Comparison of ENCODE assay signal across 8 cellular contexts in the genomic region with DNA sequence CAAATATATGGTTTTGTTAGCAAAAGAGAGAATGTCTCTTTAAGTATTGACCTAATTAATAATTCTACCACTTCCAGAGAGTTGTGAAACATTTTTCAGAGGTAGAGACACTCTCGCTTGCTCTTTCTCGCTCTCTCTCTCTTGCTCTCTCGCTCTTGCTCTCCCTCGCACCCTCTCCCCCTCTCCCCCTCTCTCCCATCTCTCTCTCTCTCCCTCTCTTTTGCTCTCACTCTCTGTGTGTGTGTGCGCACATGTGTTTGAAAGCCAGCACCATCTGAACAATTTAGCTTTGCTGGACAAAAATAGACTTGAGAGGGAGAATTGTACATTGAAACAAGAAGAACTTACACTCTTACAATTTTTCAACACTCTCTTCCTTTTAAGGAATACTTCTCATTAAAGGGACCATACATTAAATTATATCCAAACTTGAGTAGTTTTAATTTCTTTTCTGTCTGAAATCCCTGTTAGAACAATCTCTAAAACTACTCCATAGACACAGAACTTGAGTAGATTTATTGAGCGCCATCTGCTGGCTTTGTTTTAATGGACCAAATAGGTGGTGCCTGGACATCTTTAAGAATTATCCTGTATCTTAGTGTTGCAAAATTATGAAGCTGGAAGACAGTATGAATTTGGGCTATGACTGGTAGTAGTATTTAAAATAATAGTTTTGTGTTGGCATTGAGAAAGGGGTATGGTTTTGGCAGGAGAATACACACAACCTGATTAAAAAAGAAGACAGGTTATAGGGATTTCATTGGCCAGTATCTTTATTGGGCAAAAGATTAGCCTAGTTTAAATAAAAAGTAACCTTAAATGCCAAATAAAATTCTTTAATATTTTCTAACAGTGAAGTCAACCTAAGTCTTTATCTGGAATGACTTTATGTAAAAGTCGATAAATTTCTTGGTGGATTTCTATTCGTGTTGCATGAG.
DNase-seq lines count a peak whose midpoint lies in the region; ATAC-seq and TF ChIP-seq lines count a peak whose summit lies in the region.

No MANE protein-coding gene starts in this region.

- intact Hi-C loops in head of caudate nucleus (cut with DNase I) = no loop called here

- TF ChIP-seq CTCF in GM13976 (IDR thresholded peaks at IDR 0.05; ENCODE audit: borderline replicate concordance, control extremely low read depth, extremely low read depth, insufficient read depth, missing control alignments) = peak; percentile 39

- in situ Hi-C loops in GM13976 (cut with MboI; ENCODE audit: low sequenced_read_pairs, unreplicated experiment) = no loop called here

- ATAC-seq in HG02588 (IDR thresholded peaks at IDR 0.05; ENCODE audit: unreplicated experiment) (no peak), GM21515 (IDR thresholded peaks at IDR 0.05; ENCODE audit: unreplicated experiment) (no peak)

- DNase-seq in AG08396 (ENCODE audit: low spot score) = peak; percentile 22
- no peak for DNase-seq in GM13976 (ENCODE audit: low spot score)
- peak; percentile 38 for DNase-seq in NCI-H82 treated with DMSO at 0.1 percent for 48 hours (lab: John Stamatoyannopoulos, UW; ENCODE audit: unreplicated experiment)
- DNase-seq in activated T-helper 9 cell treated with anti-CD3 and anti-CD28 coated beads, Interleukin-2, amount 50 U/mL, for 16 hours (ENCODE audit: low read depth) = peak; percentile 4
- peak in 25 of 42 donors; percentile 14 to 79 (median 53) for DNase-seq in head of caudate nucleus
- peak; percentile 73 for DNase-seq in renal cortical epithelial cell (ENCODE audit: low read depth)
